Comparison of ENCODE assay signal across 12 cellular contexts in genomic region chr15:75123395-75123794, GRCh38.
DNase-seq lines count a peak whose midpoint lies in the region; ATAC-seq and TF ChIP-seq lines count a peak whose summit lies in the region.
"Had no signal": no experiment of that assay in that cellular context is flagged by ENCODE, and none has a peak within 500 bp of the region (broad histone marks: within the 10 kb centered on the region; RNA-seq: fewer than 3 reads in every experiment).

No MANE protein-coding gene starts in this region.

- H3K27me3 ChIP-seq in HAP-1 (ENCODE audit: low read depth) (no peaks in the 10 kb centered on the region; the same call in 1 of the 2 replicates), BE2C (no peaks in the 10 kb centered on the region)

- peak; percentile 90 for DNase-seq in AG08395 (ENCODE audit: low spot score)
- DNase-seq in HAP-1 (ENCODE audit: low spot score in 2 of 2), result peak; percentile 71 to 93
- peak; percentile 54 for DNase-seq in amniotic stem cell (lab: John Stamatoyannopoulos, UW)
- peak; percentile 50 for DNase-seq in foreskin melanocyte
- DNase-seq in BE2C, result no peak
- DNase-seq in retina, result no peak
- DNase-seq in KBM-7, result no peak
- DNase-seq: activated CD4-positive, CD25-positive, alpha-beta regulatory T cell treated with anti-CD3 and anti-CD28 coated beads, Interleukin-2, amount 50 U/mL, for 72 hours; dermis blood vessel endothelial cell; left ventricle myocardium inferior; NCI-H1930 had no signal

- H3K4me1 ChIP-seq in HAP-1 (peaks cover 9% of the 10 kb centered on the region), BE2C (no peaks in the 10 kb centered on the region)

- H3K4me3 ChIP-seq in HAP-1 (no peak overlapping the region), BE2C (ENCODE audit: low read depth, low read length) (no peak overlapping the region)
- H3K4me3 ChIP-seq: left ventricle myocardium inferior had no signal

- no peak for TF ChIP-seq CTCF in BE2C (IDR thresholded peaks at IDR 0.05; ENCODE audit: low read depth, low read length)

- in situ Hi-C loops in HAP-1 (cut with MboI; ENCODE audit: low sequenced_read_pairs), result no loop called here
- in situ Hi-C loops in KBM-7 (cut with MboI; ENCODE audit: low pct_unique_long_range_greater_than_20kb, low sequenced_read_pairs), result no loop called here

- ATAC-seq in HG03439 (IDR thresholded peaks at IDR 0.05; ENCODE audit: unreplicated experiment), result no peak

- peaks cover 7% of the 10 kb centered on the region for H3K9me3 ChIP-seq in HAP-1
- no peaks in the 10 kb centered on the region for H3K9me3 ChIP-seq in BE2C
- H3K9me3 ChIP-seq: left ventricle myocardium inferior had no signal

- no peaks in the 10 kb centered on the region for H3K36me3 ChIP-seq in HAP-1 (replicated peaks)
- no peaks in the 10 kb centered on the region for H3K36me3 ChIP-seq in BE2C
- H3K36me3 ChIP-seq: left ventricle myocardium inferior had no signal

Comparison
In these comparisons a context has a peak if more than half of its experiments do, and no peak if none do; other contexts are left out.
1. DNase-seq: peak in AG08395 (single experiment), HAP-1 (2 of 2), amniotic stem cell (single experiment) and foreskin melanocyte (single experiment); none in BE2C (single experiment), retina (single experiment) and KBM-7 (single experiment).